In the genomic region with DNA sequence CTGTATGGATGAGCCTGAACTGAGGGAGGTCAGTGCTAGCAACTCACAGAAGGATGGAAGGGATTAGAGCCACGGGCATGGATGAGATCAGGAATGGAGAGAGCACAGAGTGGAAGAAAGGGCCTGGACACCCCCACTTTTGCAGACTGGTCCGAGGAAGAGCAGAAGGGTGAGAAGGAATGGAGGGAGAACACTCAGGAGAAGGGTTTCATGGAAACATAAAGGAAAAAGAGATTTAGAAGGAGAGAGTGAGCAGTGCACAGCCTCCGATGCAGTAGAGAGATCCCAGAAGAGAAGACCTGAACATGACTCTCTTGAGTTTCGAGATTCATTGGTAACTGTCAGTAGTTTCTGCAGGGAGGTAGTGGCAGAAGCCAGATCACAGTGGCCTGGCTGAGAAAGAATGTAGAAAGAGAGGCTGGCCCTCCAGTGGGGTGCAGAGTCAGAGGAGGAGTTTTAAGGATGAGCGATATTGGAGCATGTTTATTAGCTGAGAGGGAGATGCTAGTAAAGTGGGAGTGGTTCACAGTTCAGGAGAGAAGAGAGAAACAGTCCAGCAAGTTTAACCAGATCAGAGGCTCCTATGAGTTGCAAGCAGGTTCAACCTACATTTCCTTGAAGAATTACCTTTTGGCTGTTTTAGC, we compare ENCODE assay signal across 17 cellular contexts.
A peak's percentile ranks its signal among the peaks of the same experiment; 100 is the strongest.
DNase-seq lines count a peak whose midpoint lies in the region; TF ChIP-seq lines count a peak whose summit lies in the region.
"Had no signal": no experiment of that assay in that cellular context is flagged by ENCODE, and none has a peak within 500 bp of the region (broad histone marks: within the 10 kb centered on the region; RNA-seq: fewer than 3 reads in every experiment).

No MANE protein-coding gene starts in this region.

- no peak overlapping the region for H3K4me3 ChIP-seq in HAP-1

- no peaks in the 10 kb centered on the region for H3K27me3 Mint-ChIP-seq in brain
- no peaks in the 10 kb centered on the region for H3K27me3 Mint-ChIP-seq in mesothelial cell of epicardium (ENCODE audit: low read depth)
- H3K27me3 Mint-ChIP-seq: activated T-cell treated with anti-CD3 and anti-CD28 coated beads, Interleukin-2, amount 50 U/mL, for 24 hours; CD4-positive, alpha-beta memory T cell had no signal

- no peaks in the 10 kb centered on the region for H3K9me3 ChIP-seq in HAP-1

- in situ Hi-C loops in HAP-1 (cut with MboI; ENCODE audit: low sequenced_read_pairs), result no loop called here

- H3K4me1 Mint-ChIP-seq in brain (peaks cover 15% of the 10 kb centered on the region), mesothelial cell of epicardium (peaks cover 29% of the 10 kb centered on the region)
- H3K4me1 Mint-ChIP-seq: CD4-positive, alpha-beta memory T cell; central memory CD8-positive, alpha-beta T cell had no signal

- H3K27ac Mint-ChIP-seq in brain (peak overlapping the region in 4 of 5 experiments; percentile 18 to 90 (median 60)), mesothelial cell of epicardium (peak overlapping the region; percentile 57)
- H3K27ac Mint-ChIP-seq: activated T-cell treated with anti-CD3 and anti-CD28 coated beads, Interleukin-2, amount 50 U/mL, for 24 hours had no signal

- H3K36me3 Mint-ChIP-seq in brain (peaks cover 50% of the 10 kb centered on the region), mesothelial cell of epicardium (no peaks in the 10 kb centered on the region)

- TF ChIP-seq CTCF in brain (conservative IDR thresholded peaks at IDR 0.05) (no peak), mesothelial cell of epicardium (IDR thresholded peaks at IDR 0.05; ENCODE audit: unreplicated experiment) (no peak)

- H3K4me1 ChIP-seq in HAP-1, result peaks cover 28% of the 10 kb centered on the region

- peak; percentile 14 for DNase-seq in NCI-H1092 treated with DMSO at 0.1 percent for 48 hours (lab: John Stamatoyannopoulos, UW)
- DNase-seq in NCI-H1092 (lab: John Stamatoyannopoulos, UW), result no peak
- peak; percentile 34 to 51 for DNase-seq in HAP-1 (ENCODE audit: low spot score in 2 of 2)
- no peak for DNase-seq in mesothelial cell of epicardium (ENCODE audit: low spot score in 2 of 2, unreplicated experiment in 2 of 2)
- DNase-seq in RPMI8226, result no peak
- DNase-seq in NOMO-1 (lab: John Stamatoyannopoulos, UW; ENCODE audit: unreplicated experiment in 2 of 2), result no peak
- DNase-seq in activated CD4-positive, CD25-positive, alpha-beta regulatory T cell treated with anti-CD3 and anti-CD28 coated beads, Interleukin-2, amount 50 U/mL, for 72 hours, result no peak
- DNase-seq: activated CD4-positive, alpha-beta T cell treated with anti-CD3 and anti-CD28 coated beads, Interleukin-2, amount 50 U/mL, for 48 hours; activated T-cell treated with anti-CD3 and anti-CD28 coated beads, Interleukin-2, amount 50 U/mL, for 24 hours; CD4-positive, alpha-beta memory T cell; NCI-H1694 treated with DMSO at 0.1 percent for 48 hours; occipital lobe; SHP77; stimulated activated naive CD4-positive, alpha-beta T cell treated with Interleukin-2 at 50 U/mL for 16 hours; trophoblast cell had no signal

- no peaks in the 10 kb centered on the region for H3K9me3 Mint-ChIP-seq in brain
- no peaks in the 10 kb centered on the region for H3K9me3 Mint-ChIP-seq in mesothelial cell of epicardium
- H3K9me3 Mint-ChIP-seq: activated T-cell treated with anti-CD3 and anti-CD28 coated beads, Interleukin-2, amount 50 U/mL, for 24 hours; CD4-positive, alpha-beta memory T cell; central memory CD8-positive, alpha-beta T cell had no signal

- H3K36me3 ChIP-seq in HAP-1 (replicated peaks), result no peaks in the 10 kb centered on the region

- no peak overlapping the region for H3K4me3 Mint-ChIP-seq in brain
- H3K4me3 Mint-ChIP-seq in mesothelial cell of epicardium, result no peak overlapping the region
- H3K4me3 Mint-ChIP-seq: activated T-cell treated with anti-CD3 and anti-CD28 coated beads, Interleukin-2, amount 50 U/mL, for 24 hours; CD4-positive, alpha-beta memory T cell; central memory CD8-positive, alpha-beta T cell had no signal

- H3K27me3 ChIP-seq in HAP-1 (ENCODE audit: low read depth), result no peaks in the 10 kb centered on the region

Comparison
In these comparisons a context has a peak if more than half of its experiments do, and no peak if none do; other contexts are left out.
1. DNase-seq: peak in NCI-H1092 treated with DMSO at 0.1 percent for 48 hours (single experiment) and HAP-1 (2 of 2); none in NCI-H1092 (single experiment), mesothelial cell of epicardium (0 of 2), RPMI8226 (single experiment), NOMO-1 (0 of 2) and activated CD4-positive, CD25-positive, alpha-beta regulatory T cell treated with anti-CD3 and anti-CD28 coated beads, Interleukin-2, amount 50 U/mL, for 72 hours (single experiment).